In the genomic region with DNA sequence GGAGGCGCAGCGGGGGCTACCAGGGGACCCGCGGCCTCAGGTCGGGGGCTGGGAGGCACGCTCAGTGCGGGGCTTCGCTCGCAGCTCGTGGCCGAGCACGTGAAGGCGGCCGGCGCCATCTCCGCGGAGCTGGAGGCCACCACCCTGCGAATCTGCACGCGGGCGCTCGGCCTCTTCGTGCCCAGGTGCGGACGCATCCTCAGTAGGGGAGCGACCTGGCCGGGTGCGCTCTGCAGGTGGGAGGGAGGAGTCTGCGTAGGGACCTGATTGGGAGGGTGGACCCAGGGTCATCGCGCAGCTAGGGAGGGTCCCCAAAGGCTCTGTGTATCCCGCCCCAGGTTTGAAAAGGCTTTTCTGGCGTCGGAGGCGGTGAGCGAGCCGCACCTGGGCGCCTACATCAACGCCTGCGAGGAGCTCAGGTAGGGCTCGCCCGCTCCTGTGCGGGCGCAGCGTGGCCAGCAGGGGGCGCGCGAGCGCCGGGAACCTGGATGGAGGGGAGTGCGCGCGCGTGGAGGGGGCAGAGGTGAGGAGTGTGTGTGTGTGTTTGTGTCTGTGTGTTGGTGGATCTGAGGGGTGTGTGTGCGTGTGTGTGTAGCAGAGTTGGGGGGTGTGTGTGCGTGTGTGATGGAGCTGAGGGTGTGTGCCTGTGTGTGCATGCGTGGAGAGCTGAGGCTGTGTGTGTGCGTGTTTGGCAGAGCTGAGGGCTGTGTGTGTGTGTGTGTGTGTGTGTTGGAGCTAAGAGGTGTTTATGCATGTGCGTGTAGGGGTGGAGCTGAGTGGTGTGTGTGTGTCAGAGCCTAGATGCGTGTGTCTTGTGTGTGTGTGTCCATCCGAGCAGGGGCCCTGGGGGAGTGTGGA, we compare ENCODE assay signal across 1 cellular context.
TF ChIP-seq lines count a peak whose summit lies in the region.

No MANE protein-coding gene starts in this region.

TF ChIP-seq in K562, 482 proteins besides CTCF, POLR2A, EP300 and RAD21 (continued from another document and continues in another):
- TF ChIP-seq, protein P1, sequence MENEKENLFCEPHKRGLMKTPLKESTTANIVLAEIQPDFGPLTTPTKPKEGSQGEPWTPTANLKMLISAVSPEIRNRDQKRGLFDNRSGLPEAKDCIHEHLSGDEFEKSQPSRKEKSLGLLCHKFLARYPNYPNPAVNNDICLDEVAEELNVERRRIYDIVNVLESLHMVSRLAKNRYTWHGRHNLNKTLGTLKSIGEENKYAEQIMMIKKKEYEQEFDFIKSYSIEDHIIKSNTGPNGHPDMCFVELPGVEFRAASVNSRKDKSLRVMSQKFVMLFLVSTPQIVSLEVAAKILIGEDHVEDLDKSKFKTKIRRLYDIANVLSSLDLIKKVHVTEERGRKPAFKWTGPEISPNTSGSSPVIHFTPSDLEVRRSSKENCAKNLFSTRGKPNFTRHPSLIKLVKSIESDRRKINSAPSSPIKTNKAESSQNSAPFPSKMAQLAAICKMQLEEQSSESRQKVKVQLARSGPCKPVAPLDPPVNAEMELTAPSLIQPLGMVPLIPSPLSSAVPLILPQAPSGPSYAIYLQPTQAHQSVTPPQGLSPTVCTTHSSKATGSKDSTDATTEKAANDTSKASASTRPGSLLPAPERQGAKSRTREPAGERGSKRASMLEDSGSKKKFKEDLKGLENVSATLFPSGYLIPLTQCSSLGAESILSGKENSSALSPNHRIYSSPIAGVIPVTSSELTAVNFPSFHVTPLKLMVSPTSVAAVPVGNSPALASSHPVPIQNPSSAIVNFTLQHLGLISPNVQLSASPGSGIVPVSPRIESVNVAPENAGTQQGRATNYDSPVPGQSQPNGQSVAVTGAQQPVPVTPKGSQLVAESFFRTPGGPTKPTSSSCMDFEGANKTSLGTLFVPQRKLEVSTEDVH (IDR thresholded peaks at IDR 0.05; ENCODE audit: low read depth, partially characterized antibody) = peak; percentile 69
- no peak for TF ChIP-seq CEBPB (tag; IDR thresholded peaks at IDR 0.05)
- no peak for TF ChIP-seq ZNF436 (CRISPR knock-in tag; IDR thresholded peaks at IDR 0.05)
- peak; percentile 26 to 52; a peak in 2 of 4 replicates for TF ChIP-seq NRF1 (conservative IDR thresholded peaks at IDR 0.05 in 1 of 2, IDR thresholded peaks at IDR 0.05 in 1 of 2)
- no peak for TF ChIP-seq ZC3H4 (CRISPR knock-in tag; IDR thresholded peaks at IDR 0.05; ENCODE audit: borderline replicate concordance)
- TF ChIP-seq RCOR1 (IDR thresholded peaks at IDR 0.05; ENCODE audit: borderline replicate concordance in 1 of 2, low read depth in 2 of 2, low read length in 2 of 2) = no peak
- TF ChIP-seq YY1 (IDR thresholded peaks at IDR 0.05; ENCODE audit: borderline replicate concordance in 1 of 3, control insufficient read depth in 1 of 3, extremely low read depth in 1 of 3, insufficient read depth in 3 of 3, insufficient read length in 1 of 3, insufficient replicate concordance in 2 of 3, low read depth in 1 of 3, low read length in 2 of 3) = no peak
- TF ChIP-seq FOXK2 (conservative IDR thresholded peaks at IDR 0.05 in 1 of 2, IDR thresholded peaks at IDR 0.05 in 1 of 2; ENCODE audit: low read depth in 2 of 2) = peak; percentile 58 to 62; a peak in 3 of 4 replicates
- TF ChIP-seq BRD4 (IDR thresholded peaks at IDR 0.05) = no peak
- TF ChIP-seq SMARCA5 (IDR thresholded peaks at IDR 0.05) = peak; percentile 88; the same call in 1 of the 2 replicates
- peak; percentile 36; the same call in 1 of the 2 replicates for TF ChIP-seq MTA3 (IDR thresholded peaks at IDR 0.05; ENCODE audit: borderline replicate concordance)
- TF ChIP-seq TEAD1 (CRISPR knock-in tag; IDR thresholded peaks at IDR 0.05) = no peak
- no peak for TF ChIP-seq TAF9B (IDR thresholded peaks at IDR 0.05; ENCODE audit: partially characterized antibody)
- TF ChIP-seq HDAC1 (IDR thresholded peaks at IDR 0.05) = peak in 1 of 2 experiments; percentile 90; a peak in 2 of 4 replicates
- TF ChIP-seq MEF2A (IDR thresholded peaks at IDR 0.05; ENCODE audit: control insufficient read depth, low read depth, low read length) = no peak
- TF ChIP-seq ZNF165 (CRISPR knock-in tag; IDR thresholded peaks at IDR 0.05; ENCODE audit: borderline replicate concordance) = no peak
- no peak; a peak in 1 of 4 replicates for TF ChIP-seq KDM4B (IDR thresholded peaks at IDR 0.05; ENCODE audit: borderline replicate concordance in 2 of 2, low read depth in 1 of 2)
- 0 out of 2 replicates have a peak, but pooled peaks have one; percentile 7 for TF ChIP-seq CREM (IDR thresholded peaks at IDR 0.05; ENCODE audit: low read depth)
- TF ChIP-seq SOX6 (IDR thresholded peaks at IDR 0.05) = no peak
- TF ChIP-seq PRPF4 (IDR thresholded peaks at IDR 0.05; ENCODE audit: insufficient read depth, low read depth, low read length, poor library complexity, severe bottlenecking) = no peak
- TF ChIP-seq, protein P2, sequence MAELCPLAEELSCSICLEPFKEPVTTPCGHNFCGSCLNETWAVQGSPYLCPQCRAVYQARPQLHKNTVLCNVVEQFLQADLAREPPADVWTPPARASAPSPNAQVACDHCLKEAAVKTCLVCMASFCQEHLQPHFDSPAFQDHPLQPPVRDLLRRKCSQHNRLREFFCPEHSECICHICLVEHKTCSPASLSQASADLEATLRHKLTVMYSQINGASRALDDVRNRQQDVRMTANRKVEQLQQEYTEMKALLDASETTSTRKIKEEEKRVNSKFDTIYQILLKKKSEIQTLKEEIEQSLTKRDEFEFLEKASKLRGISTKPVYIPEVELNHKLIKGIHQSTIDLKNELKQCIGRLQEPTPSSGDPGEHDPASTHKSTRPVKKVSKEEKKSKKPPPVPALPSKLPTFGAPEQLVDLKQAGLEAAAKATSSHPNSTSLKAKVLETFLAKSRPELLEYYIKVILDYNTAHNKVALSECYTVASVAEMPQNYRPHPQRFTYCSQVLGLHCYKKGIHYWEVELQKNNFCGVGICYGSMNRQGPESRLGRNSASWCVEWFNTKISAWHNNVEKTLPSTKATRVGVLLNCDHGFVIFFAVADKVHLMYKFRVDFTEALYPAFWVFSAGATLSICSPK (IDR thresholded peaks at IDR 0.05; ENCODE audit: borderline replicate concordance) = 0 out of 2 replicates have a peak, but pooled peaks have one; percentile 62
- no peak for TF ChIP-seq ZNF778 (CRISPR knock-in tag; IDR thresholded peaks at IDR 0.05)
- peak; percentile 80; the same call in 1 of the 2 replicates for TF ChIP-seq OTX1 (CRISPR knock-in tag; IDR thresholded peaks at IDR 0.05)
- TF ChIP-seq ZNF347 (CRISPR knock-in tag; IDR thresholded peaks at IDR 0.05; ENCODE audit: low read depth) = no peak
- no peak for TF ChIP-seq FOS (IDR thresholded peaks at IDR 0.05; ENCODE audit: extremely low read depth, insufficient read length)
- TF ChIP-seq ARHGAP35 (IDR thresholded peaks at IDR 0.05; ENCODE audit: partially characterized antibody) = peak; percentile 49
- no peak for TF ChIP-seq PTRF (tag; IDR thresholded peaks at IDR 0.05)
- TF ChIP-seq STAG1 (CRISPR knock-in tag; IDR thresholded peaks at IDR 0.05; ENCODE audit: borderline replicate concordance) = peak; percentile 70; the same call in 1 of the 2 replicates
- TF ChIP-seq CCNT2 (IDR thresholded peaks at IDR 0.05; ENCODE audit: borderline replicate concordance, extremely low read depth, insufficient read length, low read depth, low read length) = no peak
- TF ChIP-seq STAT5A (IDR thresholded peaks at IDR 0.05; ENCODE audit: borderline replicate concordance, low read length) = no peak
- TF ChIP-seq, protein P3, sequence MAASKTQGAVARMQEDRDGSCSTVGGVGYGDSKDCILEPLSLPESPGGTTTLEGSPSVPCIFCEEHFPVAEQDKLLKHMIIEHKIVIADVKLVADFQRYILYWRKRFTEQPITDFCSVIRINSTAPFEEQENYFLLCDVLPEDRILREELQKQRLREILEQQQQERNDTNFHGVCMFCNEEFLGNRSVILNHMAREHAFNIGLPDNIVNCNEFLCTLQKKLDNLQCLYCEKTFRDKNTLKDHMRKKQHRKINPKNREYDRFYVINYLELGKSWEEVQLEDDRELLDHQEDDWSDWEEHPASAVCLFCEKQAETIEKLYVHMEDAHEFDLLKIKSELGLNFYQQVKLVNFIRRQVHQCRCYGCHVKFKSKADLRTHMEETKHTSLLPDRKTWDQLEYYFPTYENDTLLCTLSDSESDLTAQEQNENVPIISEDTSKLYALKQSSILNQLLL (CRISPR knock-in tag; IDR thresholded peaks at IDR 0.05; ENCODE audit: borderline replicate concordance) = no peak
- TF ChIP-seq ZBTB7A (IDR thresholded peaks at IDR 0.05; ENCODE audit: borderline replicate concordance, control insufficient read depth, low read depth, low read length) = no peak
- TF ChIP-seq ASH1L (IDR thresholded peaks at IDR 0.05; ENCODE audit: borderline replicate concordance, low read depth, partially characterized antibody) = no peak
- TF ChIP-seq NR2C1 (IDR thresholded peaks at IDR 0.05) = peak; percentile 82
- TF ChIP-seq NR2C1 (tag; IDR thresholded peaks at IDR 0.05) = 0 out of 2 replicates have a peak, but pooled peaks have one; percentile 42
- TF ChIP-seq PHF21A (IDR thresholded peaks at IDR 0.05; ENCODE audit: borderline replicate concordance, low read depth) = no peak
- no peak for TF ChIP-seq ZNF121 (CRISPR knock-in tag; conservative IDR thresholded peaks at IDR 0.05)
- peak; percentile 83; the same call in 1 of the 2 replicates for TF ChIP-seq ELF4 (CRISPR knock-in tag; IDR thresholded peaks at IDR 0.05)
- no peak for TF ChIP-seq ZNF644 (tag; IDR thresholded peaks at IDR 0.05; ENCODE audit: low read depth)
- TF ChIP-seq, protein P4, sequence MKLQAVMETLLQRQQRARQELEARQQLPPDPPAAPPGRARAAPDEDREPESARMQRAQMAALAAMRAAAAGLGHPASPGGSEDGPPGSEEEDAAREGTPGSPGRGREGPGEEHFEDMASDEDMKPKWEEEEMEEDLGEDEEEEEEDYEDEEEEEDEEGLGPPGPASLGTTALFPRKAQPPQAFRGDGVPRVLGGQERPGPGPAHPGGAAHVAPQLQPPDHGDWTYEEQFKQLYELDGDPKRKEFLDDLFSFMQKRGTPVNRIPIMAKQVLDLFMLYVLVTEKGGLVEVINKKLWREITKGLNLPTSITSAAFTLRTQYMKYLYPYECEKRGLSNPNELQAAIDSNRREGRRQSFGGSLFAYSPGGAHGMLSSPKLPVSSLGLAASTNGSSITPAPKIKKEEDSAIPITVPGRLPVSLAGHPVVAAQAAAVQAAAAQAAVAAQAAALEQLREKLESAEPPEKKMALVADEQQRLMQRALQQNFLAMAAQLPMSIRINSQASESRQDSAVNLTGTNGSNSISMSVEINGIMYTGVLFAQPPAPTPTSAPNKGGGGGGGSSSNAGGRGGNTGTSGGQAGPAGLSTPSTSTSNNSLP (IDR thresholded peaks at IDR 0.05; ENCODE audit: borderline replicate concordance, low read depth, low read length) = no peak
- TF ChIP-seq SMARCC2 (IDR thresholded peaks at IDR 0.05; ENCODE audit: low read depth) = no peak
- no peak for TF ChIP-seq HDAC3 (IDR thresholded peaks at IDR 0.05; ENCODE audit: borderline replicate concordance, partially characterized antibody)
- TF ChIP-seq FOXA1 (IDR thresholded peaks at IDR 0.05; ENCODE audit: borderline replicate concordance) = no peak
- 0 out of 2 replicates have a peak, but pooled peaks have one; percentile 29 for TF ChIP-seq ETV5 (CRISPR knock-in tag; IDR thresholded peaks at IDR 0.05; ENCODE audit: low read depth)
- TF ChIP-seq ILK (tag; IDR thresholded peaks at IDR 0.05; ENCODE audit: borderline replicate concordance, low read depth) = no peak
- peak; percentile 63 for TF ChIP-seq POLR2G (IDR thresholded peaks at IDR 0.05; ENCODE audit: low read depth, low read length)
- no peak for TF ChIP-seq SRF (CRISPR knock-in tag; IDR thresholded peaks at IDR 0.05)
- no peak for TF ChIP-seq ZNF707 (CRISPR knock-in tag; conservative IDR thresholded peaks at IDR 0.05)
- TF ChIP-seq ZFX (CRISPR knock-in tag; IDR thresholded peaks at IDR 0.05) = no peak
- TF ChIP-seq, protein P5, sequence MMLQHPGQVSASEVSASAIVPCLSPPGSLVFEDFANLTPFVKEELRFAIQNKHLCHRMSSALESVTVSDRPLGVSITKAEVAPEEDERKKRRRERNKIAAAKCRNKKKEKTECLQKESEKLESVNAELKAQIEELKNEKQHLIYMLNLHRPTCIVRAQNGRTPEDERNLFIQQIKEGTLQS (IDR thresholded peaks at IDR 0.05) = no peak
- TF ChIP-seq, protein P5 (CRISPR knock-in tag; conservative IDR thresholded peaks at IDR 0.05) = no peak
- TF ChIP-seq SREBF2 (CRISPR knock-in tag; IDR thresholded peaks at IDR 0.05) = no peak
- TF ChIP-seq SMAD2 (IDR thresholded peaks at IDR 0.05; ENCODE audit: low read depth, low read length) = no peak
- no peak for TF ChIP-seq MED1 (CRISPR knock-in tag; IDR thresholded peaks at IDR 0.05; ENCODE audit: borderline replicate concordance)
- no peak for TF ChIP-seq PHF20 (IDR thresholded peaks at IDR 0.05; ENCODE audit: partially characterized antibody)
- peak; percentile 65 for TF ChIP-seq MTA1 (IDR thresholded peaks at IDR 0.05; ENCODE audit: borderline replicate concordance)
- TF ChIP-seq KAT2B (IDR thresholded peaks at IDR 0.05; ENCODE audit: low read depth, low read length) = no peak
- TF ChIP-seq RB1 (IDR thresholded peaks at IDR 0.05; ENCODE audit: low read depth) = peak; percentile 39; the same call in 1 of the 2 replicates
- TF ChIP-seq KLF6 (CRISPR knock-in tag; IDR thresholded peaks at IDR 0.05; ENCODE audit: borderline replicate concordance) = no peak
- TF ChIP-seq, protein P6, sequence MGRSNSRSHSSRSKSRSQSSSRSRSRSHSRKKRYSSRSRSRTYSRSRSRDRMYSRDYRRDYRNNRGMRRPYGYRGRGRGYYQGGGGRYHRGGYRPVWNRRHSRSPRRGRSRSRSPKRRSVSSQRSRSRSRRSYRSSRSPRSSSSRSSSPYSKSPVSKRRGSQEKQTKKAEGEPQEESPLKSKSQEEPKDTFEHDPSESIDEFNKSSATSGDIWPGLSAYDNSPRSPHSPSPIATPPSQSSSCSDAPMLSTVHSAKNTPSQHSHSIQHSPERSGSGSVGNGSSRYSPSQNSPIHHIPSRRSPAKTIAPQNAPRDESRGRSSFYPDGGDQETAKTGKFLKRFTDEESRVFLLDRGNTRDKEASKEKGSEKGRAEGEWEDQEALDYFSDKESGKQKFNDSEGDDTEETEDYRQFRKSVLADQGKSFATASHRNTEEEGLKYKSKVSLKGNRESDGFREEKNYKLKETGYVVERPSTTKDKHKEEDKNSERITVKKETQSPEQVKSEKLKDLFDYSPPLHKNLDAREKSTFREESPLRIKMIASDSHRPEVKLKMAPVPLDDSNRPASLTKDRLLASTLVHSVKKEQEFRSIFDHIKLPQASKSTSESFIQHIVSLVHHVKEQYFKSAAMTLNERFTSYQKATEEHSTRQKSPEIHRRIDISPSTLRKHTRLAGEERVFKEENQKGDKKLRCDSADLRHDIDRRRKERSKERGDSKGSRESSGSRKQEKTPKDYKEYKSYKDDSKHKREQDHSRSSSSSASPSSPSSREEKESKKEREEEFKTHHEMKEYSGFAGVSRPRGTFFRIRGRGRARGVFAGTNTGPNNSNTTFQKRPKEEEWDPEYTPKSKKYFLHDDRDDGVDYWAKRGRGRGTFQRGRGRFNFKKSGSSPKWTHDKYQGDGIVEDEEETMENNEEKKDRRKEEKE (IDR thresholded peaks at IDR 0.05; ENCODE audit: borderline replicate concordance in 1 of 2, control insufficient read depth in 1 of 2, low read depth in 2 of 2, low read length in 1 of 2) = 0 out of 4 replicates have a peak, but pooled peaks of 1 of the 2 experiments have one; percentile 13
